In the genomic region with DNA sequence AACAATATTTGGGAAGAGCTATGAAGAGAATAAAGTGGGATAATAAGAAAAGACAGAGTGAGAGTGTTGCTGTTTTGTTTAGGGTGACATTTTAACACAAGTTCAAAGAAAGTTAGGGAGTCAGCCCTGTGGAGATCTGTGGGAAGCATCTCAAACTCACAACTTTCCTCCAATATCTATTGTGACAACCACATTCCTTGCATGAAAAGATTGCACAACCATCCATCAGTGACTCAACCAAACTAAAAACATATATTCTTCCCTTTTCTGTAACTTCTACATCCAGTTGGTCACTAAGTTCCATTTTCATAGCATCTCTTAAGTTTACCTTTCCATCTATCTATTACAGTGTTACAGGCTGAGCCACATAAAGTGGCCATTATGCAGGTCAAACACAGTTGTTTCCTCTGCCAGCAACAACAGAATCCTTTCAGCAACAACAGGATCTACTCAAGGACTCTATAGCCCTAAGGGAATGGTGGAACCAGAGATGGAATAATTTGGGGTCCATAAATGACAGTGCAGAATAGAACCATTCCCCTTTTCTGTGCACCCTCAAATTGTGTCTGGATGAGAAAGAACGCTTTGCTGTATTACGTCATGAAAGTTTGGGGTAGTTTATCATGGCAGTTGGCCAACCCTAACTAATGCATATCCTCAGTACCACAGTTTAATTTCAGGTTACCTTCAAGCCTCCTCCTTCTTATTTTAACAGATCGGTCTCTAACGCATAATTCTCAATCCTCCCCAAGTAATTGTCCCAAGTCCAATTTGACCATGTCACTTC, we compare ENCODE assay signal across 33 cellular contexts.
DNase-seq lines count a peak whose midpoint lies in the region; ATAC-seq, FAIRE-seq and TF ChIP-seq lines count a peak whose summit lies in the region.
"Had no signal": no experiment of that assay in that cellular context is flagged by ENCODE, and none has a peak within 500 bp of the region (broad histone marks: within the 10 kb centered on the region; RNA-seq: fewer than 3 reads in every experiment).

No MANE protein-coding gene starts in this region.

- TF ChIP-seq CTCF in NB4 (IDR thresholded peaks at IDR 0.05; ENCODE audit: low read depth, low read length) (no peak), H1 (IDR thresholded peaks at IDR 0.05; ENCODE audit: control extremely low read depth in 1 of 3, insufficient read depth in 1 of 3, low read depth in 1 of 3, low read length in 3 of 3) (no peak)

- no peak overlapping the region for H3K27ac ChIP-seq in H1 (ENCODE audit: low read depth, low read length)
- H3K27ac ChIP-seq in mesenchymal stem cell (ENCODE audit: low read length, poor library complexity, severe bottlenecking): no peak overlapping the region
- H3K27ac ChIP-seq: SJCRH30, skin epidermis, upper lobe of left lung had no signal

- TF ChIP-seq RAD21 in H1 (IDR thresholded peaks at IDR 0.05 in 1 of 2, conservative IDR thresholded peaks at IDR 0.05 in 1 of 2; ENCODE audit: low read depth in 2 of 2, low read length in 2 of 2): no peak

- no peak overlapping the region for H3K14ac ChIP-seq in H1 (ENCODE audit: insufficient read length)
- no peak overlapping the region for H3K14ac ChIP-seq in mesenchymal stem cell (ENCODE audit: low read length in 2 of 2)

- 95% methylated on average over 4 of the region's 4 CpGs; no CpG with 5 or more reads in 1 of the 2 experiments for WGBS in H1 (ENCODE audit: extremely low coverage in 1 of 2, insufficient coverage in 1 of 2, insufficient read length in 1 of 2, insufficient replicate concordance in 2 of 2, low coverage in 1 of 2, low lambda C conversion rate in 2 of 2, missing lambda C conversion rate in 1 of 2), 2 experiments
- WGBS in mesenchymal stem cell: 95% methylated on average over 4 of the region's 4 CpGs

- H2AFZ ChIP-seq in H1 (ENCODE audit: low read length) (no peak overlapping the region), mesenchymal stem cell (ENCODE audit: low read depth, low read length) (peak overlapping the region; percentile 14)

- no peak for TF ChIP-seq EP300 in H1 (IDR thresholded peaks at IDR 0.05; ENCODE audit: borderline replicate concordance in 1 of 2, low read depth in 2 of 2, low read length in 2 of 2)

- H3K4ac ChIP-seq in H1 (replicated peaks; ENCODE audit: insufficient read length, low read depth, low read length): no peak overlapping the region
- H3K4ac ChIP-seq in mesenchymal stem cell (ENCODE audit: low read depth in 1 of 2, low read length in 2 of 2): no peak overlapping the region

- no peak overlapping the region for H2AK5ac ChIP-seq in H1 (ENCODE audit: low read depth, low read length)
- no peak overlapping the region for H2AK5ac ChIP-seq in mesenchymal stem cell (ENCODE audit: low read length, severe bottlenecking)

- FAIRE-seq in H1 (lab: Jason Lieb, UNC): no peak
- FAIRE-seq: K562 had no signal

- peak; percentile 25 for DNase-seq in HCEC 1CT
- DNase-seq in NB4 (ENCODE audit: low read depth): peak; percentile 34
- no peak for DNase-seq in H1 (ENCODE audit: low read depth in 1 of 2, low spot score in 2 of 2)
- peak; percentile 18 for DNase-seq in mesenchymal stem cell
- DNase-seq in naive thymus-derived CD8-positive, alpha-beta T cell: no peak
- no peak for DNase-seq in GM03348 (ENCODE audit: low spot score)
- DNase-seq: activated CD4-positive, alpha-beta T cell treated with anti-CD3 and anti-CD28 coated beads, Interleukin-2, amount 10 ng/mL, durations not matched to agents 24 days and 14 days; activated effector memory CD4-positive, alpha-beta T cell treated with anti-CD3 and anti-CD28 coated beads, Interleukin-2, amount 50 U/mL, for 16 hours; activated T-cell treated with anti-CD3 and anti-CD28 coated beads, Interleukin-2, amount 50 U/mL, for 1 hour; aorta; Calu3; caudate nucleus; CD4-positive, CD25-positive, alpha-beta regulatory T cell; DMS79; endodermal cell; GDM1; hippocampal formation; mammary epithelial cell; NCI-H1436; NCI-H2081; NCI-H526 treated with DMSO at 0.1 percent for 48 hours; SJCRH30; T1000; upper lobe of left lung had no signal

- H3K4me3 ChIP-seq in NB4 (ENCODE audit: low read depth, low read length) (no peak overlapping the region), H1 (ENCODE audit: extremely low read depth in 1 of 4, insufficient read depth in 2 of 4, low read depth in 3 of 4, low read length in 4 of 4) (no peak overlapping the region), mesenchymal stem cell (ENCODE audit: insufficient read depth in 1 of 2, low read depth in 1 of 2, low read length in 2 of 2) (no peak overlapping the region)
- H3K4me3 ChIP-seq: K562, SJCRH30, skin epidermis, upper lobe of left lung had no signal

- H2BK15ac ChIP-seq in H1 (ENCODE audit: low read length): no peak overlapping the region
- H2BK15ac ChIP-seq in mesenchymal stem cell (ENCODE audit: low read depth, poor library complexity, severe bottlenecking): no peak overlapping the region

- no peaks in the 10 kb centered on the region for H3K4me1 ChIP-seq in H1 (replicated peaks in 1 of 4; ENCODE audit: control insufficient read depth in 3 of 4, insufficient read depth in 4 of 4, low read length in 3 of 4)
- no peaks in the 10 kb centered on the region for H3K4me1 ChIP-seq in mesenchymal stem cell (ENCODE audit: control insufficient read depth, insufficient read depth, low read depth, low read length)
- H3K4me1 ChIP-seq: SJCRH30, upper lobe of left lung had no signal

- H4K91ac ChIP-seq in H1 (replicated peaks; ENCODE audit: insufficient read length, low read length) (no peak overlapping the region), mesenchymal stem cell (ENCODE audit: low read length) (no peak overlapping the region)

- no peak overlapping the region for H2BK20ac ChIP-seq in H1 (ENCODE audit: low read length)

- H3K27me3 ChIP-seq in H1 (replicated peaks in 1 of 4; ENCODE audit: control insufficient read depth in 3 of 4, extremely low read depth in 1 of 4, insufficient read depth in 3 of 4, low read length in 3 of 4): no peaks in the 10 kb centered on the region
- H3K27me3 ChIP-seq in mesenchymal stem cell (ENCODE audit: control insufficient read depth in 1 of 2, insufficient read depth in 1 of 2, low read length in 2 of 2): no peaks in the 10 kb centered on the region
- H3K27me3 ChIP-seq: SJCRH30, upper lobe of left lung had no signal

- ATAC-seq in naive thymus-derived CD8-positive, alpha-beta T cell: no peak
- ATAC-seq in GM18868 (IDR thresholded peaks at IDR 0.05; ENCODE audit: unreplicated experiment): no peak
- ATAC-seq: esophagus mucosa; K562; stimulated activated memory B cell treated with anti-CD40 and anti-IgM and Interleukin-4, amounts not matched to agents 10 μg/mL and 1 μg/mL and 100 μg/mL, for 72 hours; WTC11 had no signal

- H3K4me1 Mint-ChIP-seq in naive thymus-derived CD8-positive, alpha-beta T cell: no peaks in the 10 kb centered on the region
- H3K4me1 Mint-ChIP-seq: activated CD4-positive, alpha-beta T cell treated with anti-CD3 and anti-CD28 coated beads, Interleukin-2, amount 10 ng/mL, durations not matched to agents 24 days and 14 days; endodermal cell; stimulated activated memory B cell treated with anti-CD40 and anti-IgM and Interleukin-4, amounts not matched to agents 10 μg/mL and 1 μg/mL and 100 μg/mL, for 72 hours had no signal

- peaks cover 0 to 5% (median 0%) of the 10 kb centered on the region in 9 donors for H3K9me3 Mint-ChIP-seq in naive thymus-derived CD8-positive, alpha-beta T cell
- H3K9me3 Mint-ChIP-seq: activated CD4-positive, alpha-beta T cell treated with anti-CD3 and anti-CD28 coated beads, Interleukin-2, amount 10 ng/mL, durations not matched to agents 24 days and 14 days had no signal

- CTCF ChIA-PET in H1 (lab: Charles Lee; ENCODE audit: partially characterized antibody): no interaction called here

- H2BK12ac ChIP-seq in H1 (ENCODE audit: low read depth, low read length) (no peak overlapping the region), mesenchymal stem cell (ENCODE audit: low read length in 2 of 2) (no peak overlapping the region)

- no peaks in the 10 kb centered on the region for H3K36me3 Mint-ChIP-seq in naive thymus-derived CD8-positive, alpha-beta T cell
- H3K36me3 Mint-ChIP-seq: stimulated activated memory B cell treated with anti-CD40 and anti-IgM and Interleukin-4, amounts not matched to agents 10 μg/mL and 1 μg/mL and 100 μg/mL, for 72 hours had no signal

- H3K79me2 ChIP-seq in H1 (ENCODE audit: control insufficient read depth in 1 of 2, insufficient read depth in 2 of 2, low read length in 2 of 2): no peaks in the 10 kb centered on the region

- H3K18ac ChIP-seq in H1 (ENCODE audit: extremely low read depth, low read length) (no peak overlapping the region), mesenchymal stem cell (ENCODE audit: low read depth in 1 of 2, low read length in 2 of 2) (no peak overlapping the region)

- H3K23me2 ChIP-seq in H1 (ENCODE audit: low read depth, low read length): no peaks in the 10 kb centered on the region

- no peak overlapping the region for H2BK120ac ChIP-seq in H1 (replicated peaks; ENCODE audit: low read depth, low read length)
- H2BK120ac ChIP-seq in mesenchymal stem cell (ENCODE audit: low read depth, low read length): no peak overlapping the region

- H3K4me3 Mint-ChIP-seq in naive thymus-derived CD8-positive, alpha-beta T cell: no peak overlapping the region
- H3K4me3 Mint-ChIP-seq: activated CD4-positive, alpha-beta T cell treated with anti-CD3 and anti-CD28 coated beads, Interleukin-2, amount 10 ng/mL, durations not matched to agents 24 days and 14 days; activated naive CD8-positive, alpha-beta T cell; CD4-positive, CD25-positive, alpha-beta regulatory T cell; dendritic cell treated with granulocyte-macrophage colony-stimulating factor and Interleukin-4, amounts not matched to agents 40 ng/mL and 50 ng/mL, for 4 days; endodermal cell; nephron; stimulated activated memory B cell treated with anti-CD40 and anti-IgM and Interleukin-4, amounts not matched to agents 10 μg/mL and 1 μg/mL and 100 μg/mL, for 72 hours; WTC11 had no signal

- POLR2A ChIA-PET in H1 (lab: Charles Lee; ENCODE audit: partially characterized antibody): no interaction called here
- POLR2A ChIA-PET in naive thymus-derived CD8-positive, alpha-beta T cell (lab: Charles Lee): no interaction called here

- no peaks in the 10 kb centered on the region for H4K20me1 ChIP-seq in H1 (replicated peaks in 1 of 2; ENCODE audit: control insufficient read depth in 1 of 2, insufficient read depth in 2 of 2, low read length in 2 of 2)

- TF ChIP-seq POLR2A in NB4 (IDR thresholded peaks at IDR 0.05; ENCODE audit: extremely low read depth, insufficient read length) (no peak), H1 (IDR thresholded peaks at IDR 0.05; ENCODE audit: control extremely low read depth in 1 of 2, low read depth in 2 of 2, low read length in 2 of 2) (no peak)

- H3K27ac Mint-ChIP-seq in naive thymus-derived CD8-positive, alpha-beta T cell: peak overlapping the region in 1 of 10 donors; percentile 32
- H3K27ac Mint-ChIP-seq: activated CD4-positive, alpha-beta T cell treated with anti-CD3 and anti-CD28 coated beads, Interleukin-2, amount 10 ng/mL, durations not matched to agents 24 days and 14 days; activated naive CD8-positive, alpha-beta T cell; CD4-positive, CD25-positive, alpha-beta regulatory T cell; dendritic cell treated with granulocyte-macrophage colony-stimulating factor and Interleukin-4, amounts not matched to agents 40 ng/mL and 50 ng/mL, for 4 days; endodermal cell; nephron; stimulated activated memory B cell treated with anti-CD40 and anti-IgM and Interleukin-4, amounts not matched to agents 10 μg/mL and 1 μg/mL and 100 μg/mL, for 72 hours; WTC11 had no signal

- no peak overlapping the region for H4K5ac ChIP-seq in H1 (ENCODE audit: insufficient read length, low read depth, low read length)

- H3K79me1 ChIP-seq in H1 (ENCODE audit: low read depth, low read length) (no peaks in the 10 kb centered on the region), mesenchymal stem cell (replicated peaks; ENCODE audit: low read length, poor library complexity, severe bottlenecking) (no peaks in the 10 kb centered on the region)

- no peak overlapping the region for H4K8ac ChIP-seq in H1 (ENCODE audit: extremely low read depth, insufficient read depth, low read length)
- no peak overlapping the region for H4K8ac ChIP-seq in mesenchymal stem cell (ENCODE audit: low read length)

- H3K36me3 ChIP-seq in H1 (ENCODE audit: control insufficient read depth in 2 of 4, insufficient read depth in 4 of 4, low read length in 3 of 4): no peaks in the 10 kb centered on the region
- no peaks in the 10 kb centered on the region for H3K36me3 ChIP-seq in mesenchymal stem cell (ENCODE audit: control insufficient read depth in 1 of 2, insufficient read depth in 2 of 2, low read depth in 1 of 2, low read length in 2 of 2)
- H3K36me3 ChIP-seq: SJCRH30, upper lobe of left lung had no signal

- no peak overlapping the region for H2BK5ac ChIP-seq in H1 (ENCODE audit: low read depth, low read length)
- H2BK5ac ChIP-seq in mesenchymal stem cell (ENCODE audit: low read depth, low read length, poor library complexity, severe bottlenecking): no peak overlapping the region

- peaks cover 0 to 3% (median 0%) of the 10 kb centered on the region in 5 donors for H3K27me3 Mint-ChIP-seq in naive thymus-derived CD8-positive, alpha-beta T cell
- H3K27me3 Mint-ChIP-seq: activated CD4-positive, alpha-beta T cell treated with anti-CD3 and anti-CD28 coated beads, Interleukin-2, amount 10 ng/mL, durations not matched to agents 24 days and 14 days; activated naive CD8-positive, alpha-beta T cell; CD4-positive, CD25-positive, alpha-beta regulatory T cell; dendritic cell treated with granulocyte-macrophage colony-stimulating factor and Interleukin-4, amounts not matched to agents 40 ng/mL and 50 ng/mL, for 4 days; stimulated activated memory B cell treated with anti-CD40 and anti-IgM and Interleukin-4, amounts not matched to agents 10 μg/mL and 1 μg/mL and 100 μg/mL, for 72 hours had no signal

- H3K56ac ChIP-seq in H1 (replicated peaks; ENCODE audit: insufficient read length, low read depth, low read length): no peak overlapping the region

- 0 out of 4 replicates have a peak, but pooled peaks cover 0 to 11% of the 10 kb centered on the region in 2 experiments for H3K9me3 ChIP-seq in H1 (ENCODE audit: insufficient read depth in 2 of 2, low read depth in 1 of 2, low read length in 1 of 2)
- no peaks in the 10 kb centered on the region for H3K9me3 ChIP-seq in mesenchymal stem cell (ENCODE audit: control insufficient read depth, low read length)
- H3K9me3 ChIP-seq: SJCRH30, upper lobe of left lung had no signal

- H3K4me2 ChIP-seq in H1 (ENCODE audit: insufficient read depth in 1 of 2, low read depth in 2 of 2, low read length in 2 of 2) (no peak overlapping the region), mesenchymal stem cell (ENCODE audit: low read length, poor library complexity, severe bottlenecking) (no peak overlapping the region)

- H3K23ac ChIP-seq in H1 (ENCODE audit: insufficient read length) (no peak overlapping the region), mesenchymal stem cell (ENCODE audit: low read length in 2 of 2) (no peak overlapping the region)

- H3K9ac ChIP-seq in H1 (replicated peaks in 1 of 4; ENCODE audit: extremely low read depth in 1 of 4, low read depth in 3 of 4, low read length in 3 of 4) (no peak overlapping the region), mesenchymal stem cell (ENCODE audit: low read length) (no peak overlapping the region)

Comparison
In these comparisons a context has a peak if more than half of its experiments do, and no peak if none do; other contexts are left out.
1. DNase-seq: peak in HCEC 1CT (single experiment), NB4 (single experiment) and mesenchymal stem cell (single experiment); none in H1 (0 of 2), naive thymus-derived CD8-positive, alpha-beta T cell (0 of 10) and GM03348 (single experiment).